In the genomic region with DNA sequence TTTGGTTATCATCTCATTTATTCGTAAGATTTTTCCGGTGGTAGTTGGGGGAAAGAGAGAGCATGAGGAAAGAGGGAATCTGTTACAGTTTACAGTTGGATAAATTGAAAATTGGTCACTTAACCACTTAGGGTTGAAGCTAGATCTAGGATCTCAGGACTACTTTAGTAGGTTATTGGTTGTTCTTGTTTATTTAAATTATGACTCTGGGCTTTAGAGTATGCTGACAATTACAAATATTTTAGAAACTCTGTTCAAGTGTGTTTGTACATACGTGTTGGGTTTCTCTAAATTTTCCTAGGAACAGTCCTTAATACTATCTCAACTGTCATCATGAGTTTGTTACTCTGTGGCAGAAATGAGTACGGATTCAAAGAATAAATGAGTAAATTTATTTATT, we compare ENCODE assay signal across 18 cellular contexts. TPM values are rescaled to one million over a fixed set of nuclear protein-coding genes. Genes with fewer than 3 reads are reported as not detected.
DNase-seq lines count a peak whose midpoint lies in the region; ATAC-seq and TF ChIP-seq lines count a peak whose summit lies in the region.
"Had no signal": no experiment of that assay in that cellular context is flagged by ENCODE, and none has a peak within 500 bp of the region (broad histone marks: within the 10 kb centered on the region; RNA-seq: fewer than 3 reads in every experiment).

No MANE protein-coding gene starts in this region.

- ATAC-seq in activated T-cell treated with anti-CD3 and anti-CD28 coated beads, Interleukin-2, amount 50 U/mL, for 72 hours (replicated peaks in 1 of 2), result no peak
- peak; percentile 85 for ATAC-seq in IMR-90 (ENCODE audit: low read depth)
- ATAC-seq: A549; CD8-positive, alpha-beta T cell had no signal

- H4K5ac ChIP-seq in IMR-90 (ENCODE audit: low read depth, low read length), result no peak overlapping the region

- no peak overlapping the region for H3K23ac ChIP-seq in IMR-90 (ENCODE audit: low read depth, low read length)

- no peak overlapping the region for H3K56ac ChIP-seq in IMR-90 (ENCODE audit: extremely low read depth, insufficient read depth, low read length)

- no peak overlapping the region for H3K18ac ChIP-seq in IMR-90 (ENCODE audit: low read depth, low read length)

- H2BK120ac ChIP-seq in IMR-90 (ENCODE audit: low read depth, low read length), result no peak overlapping the region

- no peak overlapping the region for H3K4me3 ChIP-seq in IMR-90 (ENCODE audit: insufficient read depth, low read depth, low read length)
- peak overlapping the region; percentile 17; the same call in 1 of the 2 replicates for H3K4me3 ChIP-seq in iPS-20b (ENCODE audit: low read length)
- H3K4me3 ChIP-seq in ascending aorta, result no peak overlapping the region
- H3K4me3 ChIP-seq: A549; BLaER1 treated with 17β-estradiol and CSF1 and Interleukin-3, amounts not matched to agents 10 nM and 100 nM had no signal

- TF ChIP-seq POLR2A in IMR-90 (IDR thresholded peaks at IDR 0.05; ENCODE audit: low read depth, low read length), result no peak

- H2AK5ac ChIP-seq in IMR-90 (ENCODE audit: low read depth, low read length), result no peak overlapping the region

- H3K36me3 Mint-ChIP-seq in activated T-cell treated with anti-CD3 and anti-CD28 coated beads, Interleukin-2, amount 50 U/mL, for 72 hours (ENCODE audit: insufficient read depth in 2 of 2), result peaks cover 2 to 3% of the 10 kb centered on the region in 2 donors
- H3K36me3 Mint-ChIP-seq in activated T-cell treated with anti-CD3 and anti-CD28 coated beads, Interleukin-2, amount 50 U/mL, for 24 hours (ENCODE audit: low read depth), result peaks cover 30% of the 10 kb centered on the region

- CTCF ChIA-PET in IMR-90 (lab: Yijun Ruan, JAX), result interaction anchor here (1.0 to 1.1 kb wide), 3 partner anchors 8 to 18 kb away, joined by 3 to 4 read pairs (median 4); no protein-coding TSS in a partner anchor

- H2BK20ac ChIP-seq in IMR-90 (ENCODE audit: low read depth, low read length), result no peak overlapping the region

- peaks cover 35% of the 10 kb centered on the region for H3K4me1 Mint-ChIP-seq in activated T-cell treated with anti-CD3 and anti-CD28 coated beads, Interleukin-2, amount 50 U/mL, for 72 hours (ENCODE audit: low read depth)
- H3K4me1 Mint-ChIP-seq in activated T-cell treated with anti-CD3 and anti-CD28 coated beads, Interleukin-2, amount 50 U/mL, for 24 hours (ENCODE audit: low read depth), result peaks cover 16% of the 10 kb centered on the region
- H3K4me1 Mint-ChIP-seq: B cell had no signal

- no peaks in the 10 kb centered on the region for H3K9me3 Mint-ChIP-seq in activated T-cell treated with anti-CD3 and anti-CD28 coated beads, Interleukin-2, amount 50 U/mL, for 72 hours
- H3K9me3 Mint-ChIP-seq in activated T-cell treated with anti-CD3 and anti-CD28 coated beads, Interleukin-2, amount 50 U/mL, for 24 hours, result no peaks in the 10 kb centered on the region
- H3K9me3 Mint-ChIP-seq: CD4-positive, alpha-beta T cell; CD8-positive, alpha-beta T cell had no signal

- intact Hi-C loops in IMR-90 (cut with micrococcal nuclease), result loop anchor here (5.0 kb wide), 1 partner anchor 47 kb away; the partner anchor contains the start of gene STRIP2
- intact Hi-C loops in ascending aorta (cut with DNase I), result no loop called here

- H3K9me3 ChIP-seq in IMR-90 (ENCODE audit: control insufficient read depth, insufficient read depth, low read length) (no peaks in the 10 kb centered on the region), iPS-20b (ENCODE audit: insufficient read depth, low read depth, low read length) (no peaks in the 10 kb centered on the region), ascending aorta (no peaks in the 10 kb centered on the region)
- H3K9me3 ChIP-seq: A549; BLaER1 treated with 17β-estradiol and CSF1 and Interleukin-3, amounts not matched to agents 10 nM and 100 nM; Caco-2 had no signal

- H3K27ac ChIP-seq in IMR-90 (ENCODE audit: insufficient read depth, low read length), result no peak overlapping the region
- H3K27ac ChIP-seq in iPS-20b (ENCODE audit: low read length), result no peak overlapping the region
- no peak overlapping the region for H3K27ac ChIP-seq in ascending aorta
- H3K27ac ChIP-seq: 22Rv1; A549; BLaER1 treated with 17β-estradiol and CSF1 and Interleukin-3, amounts not matched to agents 10 nM and 100 nM; C4-2B had no signal

- no peak overlapping the region for H4K8ac ChIP-seq in IMR-90 (ENCODE audit: low read depth in 2 of 2, low read length in 2 of 2)

- H3K4me3 Mint-ChIP-seq in activated T-cell treated with anti-CD3 and anti-CD28 coated beads, Interleukin-2, amount 50 U/mL, for 72 hours, result peak overlapping the region in 1 of 2 donors; percentile 39
- no peak overlapping the region for H3K4me3 Mint-ChIP-seq in activated T-cell treated with anti-CD3 and anti-CD28 coated beads, Interleukin-2, amount 50 U/mL, for 24 hours
- H3K4me3 Mint-ChIP-seq: B cell; CD4-positive, alpha-beta T cell; CD8-positive, alpha-beta T cell had no signal

- H2AK9ac ChIP-seq in IMR-90 (replicated peaks; ENCODE audit: low read depth, low read length, poor library complexity), result no peak overlapping the region

- H3K14ac ChIP-seq in IMR-90 (replicated peaks; ENCODE audit: low read depth, low read length), result no peak overlapping the region

- H3K9me1 ChIP-seq in IMR-90 (ENCODE audit: insufficient read depth, low read length), result no peaks in the 10 kb centered on the region

- peak overlapping the region; percentile 52 for H3K27ac Mint-ChIP-seq in activated T-cell treated with anti-CD3 and anti-CD28 coated beads, Interleukin-2, amount 50 U/mL, for 72 hours
- H3K27ac Mint-ChIP-seq in activated T-cell treated with anti-CD3 and anti-CD28 coated beads, Interleukin-2, amount 50 U/mL, for 24 hours, result no peak overlapping the region
- H3K27ac Mint-ChIP-seq: B cell; CD4-positive, alpha-beta T cell; CD8-positive, alpha-beta T cell had no signal

- H4K20me1 ChIP-seq in IMR-90 (ENCODE audit: insufficient read depth, low read length), result no peaks in the 10 kb centered on the region
- H4K20me1 ChIP-seq: BLaER1 treated with 17β-estradiol and CSF1 and Interleukin-3, amounts not matched to agents 10 nM and 100 nM had no signal

- no peak for DNase-seq in activated T-cell treated with anti-CD3 and anti-CD28 coated beads, Interleukin-2, amount 50 U/mL, for 72 hours
- DNase-seq in activated T-cell treated with anti-CD3 and anti-CD28 coated beads, Interleukin-2, amount 50 U/mL, for 24 hours, result no peak
- DNase-seq in IMR-90 (no peak), ureter (ENCODE audit: low spot score) (no peak), ascending aorta (ENCODE audit: low spot score in 2 of 2) (no peak)
- DNase-seq: AML-193; Caco-2; Calu3; CD4-positive, alpha-beta T cell; CD8-positive, alpha-beta T cell; DMS79 treated with DMSO at 0.1 percent for 48 hours; GF-D8 had no signal

- H3K27me3 ChIP-seq in IMR-90 (ENCODE audit: control insufficient read depth, insufficient read depth, low read length) (no peaks in the 10 kb centered on the region), iPS-20b (ENCODE audit: insufficient read depth, low read length) (no peaks in the 10 kb centered on the region), ascending aorta (no peaks in the 10 kb centered on the region)
- H3K27me3 ChIP-seq: BLaER1 treated with 17β-estradiol and CSF1 and Interleukin-3, amounts not matched to agents 10 nM and 100 nM had no signal

- no peak for TF ChIP-seq CTCF in IMR-90 (conservative IDR thresholded peaks at IDR 0.05; ENCODE audit: low read depth, low read length)
- TF ChIP-seq CTCF in ascending aorta (IDR thresholded peaks at IDR 0.05), result no peak

- peaks cover 2% of the 10 kb centered on the region; the same call in 1 of the 2 replicates for H3K4me1 ChIP-seq in IMR-90 (ENCODE audit: control insufficient read depth, insufficient read depth, low read length)
- peaks cover 29% of the 10 kb centered on the region for H3K4me1 ChIP-seq in iPS-20b (ENCODE audit: insufficient read depth, low read length)
- no peaks in the 10 kb centered on the region for H3K4me1 ChIP-seq in ascending aorta
- H3K4me1 ChIP-seq: A549; BLaER1 treated with 17β-estradiol and CSF1 and Interleukin-3, amounts not matched to agents 10 nM and 100 nM; Caco-2 had no signal

- TF ChIP-seq RAD21 in IMR-90 (IDR thresholded peaks at IDR 0.05; ENCODE audit: low read length), result no peak

- no peak overlapping the region for H2BK5ac ChIP-seq in IMR-90 (ENCODE audit: low read depth, low read length, poor library complexity, severe bottlenecking)

- WGBS in IMR-90 (ENCODE audit: extremely low coverage in 2 of 2, insufficient read length in 1 of 2), 2 experiments, result no CpG with 5 or more reads among the region's 4 CpGs

- H2AFZ ChIP-seq in IMR-90 (replicated peaks; ENCODE audit: low read length, poor library complexity), result no peak overlapping the region

- in situ Hi-C loops in IMR-90 (cut with MboI; ENCODE audit: low sequenced_read_pairs), result no loop called here

- H3K4ac ChIP-seq in IMR-90 (ENCODE audit: low read depth, low read length), result no peak overlapping the region

- no peak overlapping the region for H2BK15ac ChIP-seq in IMR-90 (ENCODE audit: low read depth, low read length)

- dilution Hi-C loops in IMR-90 (cut with HindIII; ENCODE audit: low sequenced_read_pairs, unreplicated experiment), result no loop called here

- POLR2A ChIA-PET in IMR-90 (lab: Charles Lee; ENCODE audit: unreplicated experiment), result no interaction called here

- no peak overlapping the region for H3K4me2 ChIP-seq in IMR-90 (ENCODE audit: low read depth, low read length)
- H3K4me2 ChIP-seq: A549; BLaER1 treated with 17β-estradiol and CSF1 and Interleukin-3, amounts not matched to agents 10 nM and 100 nM had no signal

- H3K36me3 ChIP-seq in IMR-90 (ENCODE audit: control insufficient read depth, insufficient read depth, low read length) (0 out of 2 replicates have a peak, but pooled peaks cover 2% of the 10 kb centered on the region), iPS-20b (ENCODE audit: insufficient read depth, low read depth, low read length) (peaks cover 10% of the 10 kb centered on the region; the same call in 1 of the 2 replicates), ascending aorta (peaks cover 4 to 10% of the 10 kb centered on the region in 2 donors)

- no peaks in the 10 kb centered on the region for H3K79me1 ChIP-seq in IMR-90 (ENCODE audit: low read depth in 1 of 2, low read length in 2 of 2)

- no peak overlapping the region for H3K9ac ChIP-seq in IMR-90 (ENCODE audit: low read depth, low read length)
- peak overlapping the region; percentile 3; the same call in 1 of the 2 replicates for H3K9ac ChIP-seq in iPS-20b (ENCODE audit: low read depth, low read length)
- H3K9ac ChIP-seq: BLaER1 treated with 17β-estradiol and CSF1 and Interleukin-3, amounts not matched to agents 10 nM and 100 nM had no signal

- H4K91ac ChIP-seq in IMR-90 (ENCODE audit: insufficient read depth, low read depth, low read length), result no peak overlapping the region

- no peaks in the 10 kb centered on the region for H3K27me3 Mint-ChIP-seq in activated T-cell treated with anti-CD3 and anti-CD28 coated beads, Interleukin-2, amount 50 U/mL, for 72 hours (ENCODE audit: low read depth)
- H3K27me3 Mint-ChIP-seq in activated T-cell treated with anti-CD3 and anti-CD28 coated beads, Interleukin-2, amount 50 U/mL, for 24 hours, result no peaks in the 10 kb centered on the region
- H3K27me3 Mint-ChIP-seq: B cell; CD4-positive, alpha-beta T cell had no signal

- BruUV-seq in IMR-90 (replicated peaks; lab: Mats Ljungman, UMichigan), result no TSS peak

RNA-seq across cellular contexts. Expression of gene STRIP2, which starts 48.6 kb away (rescaled TPM):
- 10 to 100 TPM; 73.5 to 79.2 TPM for total RNA-seq in activated T-cell treated with anti-CD3 and anti-CD28 coated beads, Interleukin-2, amount 50 U/mL, for 72 hours
- 2.2 and 3.0 TPM in 2 replicates for total RNA-seq in IMR-90 (2012; rRNA removed)
- 1.6 and 1.8 TPM in 2 replicates for polyA plus RNA-seq in IMR-90 (2012; rRNA removed)
- polyA plus RNA-seq in IMR-90 (2012; cell fraction: cytosol; rRNA removed), result 0.68 and 0.73 TPM in 2 replicates
- polyA plus RNA-seq in IMR-90 (2012; cell fraction: nucleus; rRNA removed; ENCODE audit: low replicate concordance), result 2.4 and 4.3 TPM in 2 replicates
- total RNA-seq in ureter, result 0.52 TPM
- total RNA-seq in ascending aorta, result 2.3 TPM

Comparison
In these comparisons a context has a peak if more than half of its experiments do, and no peak if none do; other contexts are left out.
1. RNA of gene STRIP2, which starts 48.6 kb away (total RNA-seq): 73.5 to 79.2 TPM in activated T-cell treated with anti-CD3 and anti-CD28 coated beads, Interleukin-2, amount 50 U/mL, for 72 hours; 2.2 to 3.0 TPM in IMR-90, 2.3 TPM in ascending aorta (single experiment) and 0.52 TPM in ureter (single experiment); every median in the first group is over 10 times any median in the second.